9 cellular contexts compared by ENCODE assay signal in the genomic region with DNA sequence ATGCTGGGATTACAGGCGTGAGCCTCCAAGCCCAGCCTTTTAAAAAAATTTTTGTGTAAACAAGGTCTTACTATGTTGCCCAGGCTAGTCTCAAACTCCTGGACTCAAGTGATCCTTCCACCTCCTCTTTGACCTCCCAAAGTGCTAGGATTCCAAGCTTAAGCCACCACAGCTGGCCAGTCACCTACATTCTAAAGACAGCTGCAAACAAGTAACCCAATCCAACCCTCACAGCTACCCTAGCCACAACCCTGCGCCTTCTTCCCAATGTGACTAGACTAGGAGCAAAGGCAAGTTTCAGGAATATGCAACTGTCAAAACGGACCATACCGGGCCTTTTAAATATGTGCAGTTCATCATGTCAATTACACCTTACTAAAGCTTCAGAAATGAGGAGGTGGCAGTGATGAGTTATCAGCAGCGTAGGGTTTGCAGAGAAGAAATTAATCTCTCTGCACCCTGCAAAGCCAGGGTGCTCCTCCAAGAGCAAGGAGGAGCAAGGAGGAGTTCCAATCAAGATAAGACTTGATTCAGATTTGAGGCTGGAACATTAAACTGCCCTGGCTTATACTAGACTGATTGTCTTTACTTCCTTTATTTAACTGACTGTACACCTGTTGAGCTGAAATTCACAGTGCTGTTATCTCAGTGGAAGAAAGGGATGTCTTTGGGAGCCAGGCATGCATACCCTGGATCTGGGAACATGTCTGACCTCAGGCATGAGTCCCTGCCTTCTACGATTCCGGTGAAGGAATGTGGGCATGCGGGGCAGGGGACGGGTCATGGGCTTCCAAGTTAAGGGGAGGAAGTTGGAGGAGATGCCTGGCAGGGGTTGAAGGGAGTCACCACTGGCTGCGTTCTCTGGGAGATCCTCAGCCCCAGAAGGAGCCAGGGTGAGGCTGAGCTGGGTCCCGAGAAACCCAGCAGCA. TPM values are rescaled to one million over a fixed set of nuclear protein-coding genes. Genes with fewer than 3 reads are reported as not detected.
DNase-seq lines count a peak whose midpoint lies in the region; ATAC-seq and TF ChIP-seq lines count a peak whose summit lies in the region.
"Had no signal": no experiment of that assay in that cellular context is flagged by ENCODE, and none has a peak within 500 bp of the region (broad histone marks: within the 10 kb centered on the region; RNA-seq: fewer than 3 reads in every experiment).

No MANE protein-coding gene starts in this region.

- POLR2A ChIA-PET in CD4-positive, alpha-beta memory T cell (lab: Charles Lee; ENCODE audit: partially characterized antibody) = interaction anchor here (1.2 to 3.4 kb wide), 5 partner anchors 10 to 130 kb away, joined by 3 to 26 read pairs (median 7); partner anchors contain the start of genes MDH2, POR, STYXL1 and TMEM120A

- H3K4me1 Mint-ChIP-seq in CD4-positive, alpha-beta memory T cell = peaks cover 24 to 35% (median 30%) of the 10 kb centered on the region in 4 donors
- H3K4me1 Mint-ChIP-seq in IgD-negative memory B cell = peaks cover 6 to 10% (median 10%) of the 10 kb centered on the region in 3 donors
- H3K4me1 Mint-ChIP-seq in effector memory CD8-positive, alpha-beta T cell (ENCODE audit: low read depth in 2 of 2) = peaks cover 23 to 24% of the 10 kb centered on the region in 2 donors

- DNase-seq in CD4-positive, alpha-beta memory T cell = no peak
- DNase-seq in effector memory CD8-positive, alpha-beta T cell = no peak
- DNase-seq in omental fat pad (ENCODE audit: low spot score) (no peak), retina (no peak), glomerular visceral epithelial cell (ENCODE audit: extremely low spot score) (no peak)
- DNase-seq: DMS 273 treated with DMSO at 0.1 percent for 48 hours had no signal

- no peak overlapping the region for H3K4me3 ChIP-seq in CD4-positive, alpha-beta memory T cell (ENCODE audit: low read length in 2 of 2)

- CTCF ChIA-PET in CD4-positive, alpha-beta memory T cell (lab: Charles Lee; ENCODE audit: partially characterized antibody) = interaction anchor here (1.2 to 3.9 kb wide), 2 partner anchors 10 to 143 kb away, joined by 3 to 25 read pairs; no protein-coding TSS in a partner anchor

- H3K27ac Mint-ChIP-seq in CD4-positive, alpha-beta memory T cell = peak overlapping the region; percentile 79 to 91 (median 87)
- peak overlapping the region in 2 of 3 donors; percentile 75 to 84 for H3K27ac Mint-ChIP-seq in IgD-negative memory B cell
- peak overlapping the region; percentile 82 to 88 for H3K27ac Mint-ChIP-seq in effector memory CD8-positive, alpha-beta T cell

- ATAC-seq in effector memory CD8-positive, alpha-beta T cell (replicated peaks) = no peak
- peak; percentile 15 for ATAC-seq in omental fat pad (ENCODE audit: low FRiP score)
- ATAC-seq in SK-N-SH treated with all-trans-retinoic acid at 6 μM for 48 hours = no peak
- no peak for ATAC-seq in HG02840 (IDR thresholded peaks at IDR 0.05; ENCODE audit: low FRiP score, unreplicated experiment)

- intact Hi-C loops in CD4-positive, alpha-beta memory T cell (cut with micrococcal nuclease) = loop anchor here (1.0 kb wide), 1 partner anchor 16 kb away; the partner anchor contains the start of gene TMEM120A

- peaks cover 4% of the 10 kb centered on the region for H3K36me3 ChIP-seq in CD4-positive, alpha-beta memory T cell (ENCODE audit: insufficient read depth, low read length)

- peak overlapping the region in 7 of 8 donors; percentile 69 to 91 (median 81) for H3K4me3 Mint-ChIP-seq in CD4-positive, alpha-beta memory T cell
- no peak overlapping the region for H3K4me3 Mint-ChIP-seq in IgD-negative memory B cell
- H3K4me3 Mint-ChIP-seq in effector memory CD8-positive, alpha-beta T cell = peak overlapping the region; percentile 64 to 78

- no peaks in the 10 kb centered on the region for H3K27me3 Mint-ChIP-seq in CD4-positive, alpha-beta memory T cell
- no peaks in the 10 kb centered on the region for H3K27me3 Mint-ChIP-seq in IgD-negative memory B cell
- no peaks in the 10 kb centered on the region for H3K27me3 Mint-ChIP-seq in effector memory CD8-positive, alpha-beta T cell

- peaks cover 0 to 1% (median 0%) of the 10 kb centered on the region in 8 donors for H3K9me3 Mint-ChIP-seq in CD4-positive, alpha-beta memory T cell
- no peaks in the 10 kb centered on the region for H3K9me3 Mint-ChIP-seq in IgD-negative memory B cell
- H3K9me3 Mint-ChIP-seq in effector memory CD8-positive, alpha-beta T cell = no peaks in the 10 kb centered on the region

- peaks cover 10 to 24% of the 10 kb centered on the region in 2 donors for H3K36me3 Mint-ChIP-seq in CD4-positive, alpha-beta memory T cell
- H3K36me3 Mint-ChIP-seq in IgD-negative memory B cell = peaks cover 5% of the 10 kb centered on the region
- H3K36me3 Mint-ChIP-seq in effector memory CD8-positive, alpha-beta T cell (ENCODE audit: insufficient read depth) = peaks cover 16% of the 10 kb centered on the region

- H3K27ac ChIP-seq in CD4-positive, alpha-beta memory T cell (ENCODE audit: low read depth, low read length) = no peak overlapping the region

- no peaks in the 10 kb centered on the region for H3K9me3 ChIP-seq in CD4-positive, alpha-beta memory T cell (ENCODE audit: control insufficient read depth in 1 of 2, low read length in 2 of 2)

- TF ChIP-seq CTCF in omental fat pad (IDR thresholded peaks at IDR 0.05) = no peak

- H3K27me3 ChIP-seq in CD4-positive, alpha-beta memory T cell (ENCODE audit: insufficient read depth, low read length) = no peaks in the 10 kb centered on the region

- H3K4me1 ChIP-seq in CD4-positive, alpha-beta memory T cell (ENCODE audit: insufficient read depth, low read length) = peaks cover 29% of the 10 kb centered on the region

TF ChIP-seq in SK-N-SH treated with all-trans-retinoic acid at 6 μM for 48 hours, 23 proteins besides CTCF, POLR2A, EP300 and RAD21:
- TF ChIP-seq PATZ1 (CRISPR knock-in tag; IDR thresholded peaks at IDR 0.05; ENCODE audit: borderline replicate concordance) = no peak
- no peak for TF ChIP-seq ESRRG (CRISPR knock-in tag; IDR thresholded peaks at IDR 0.05)
- TF ChIP-seq BACH2 (CRISPR knock-in tag; IDR thresholded peaks at IDR 0.05; ENCODE audit: borderline replicate concordance) = no peak
- no peak for TF ChIP-seq CSDC2 (CRISPR knock-in tag; IDR thresholded peaks at IDR 0.05)
- TF ChIP-seq ZFP3 (CRISPR knock-in tag; IDR thresholded peaks at IDR 0.05) = no peak
TF ChIP-seq in SK-N-SH treated with all-trans-retinoic acid at 6 μM for 48 hours: peak in this region for 0.

RNA-seq across cellular contexts. Expression of gene TMEM120A, which starts 15.5 kb away (rescaled TPM):
- 10 to 100 TPM; 27.4 to 31.2 TPM for total RNA-seq in CD4-positive, alpha-beta memory T cell
- 10 to 100 TPM; 24.1 to 38.1 TPM for polyA plus RNA-seq in CD4-positive, alpha-beta memory T cell
- polyA plus RNA-seq in IgD-negative memory B cell = 32.2 TPM
- 100 to 1,000 TPM in 1 of 4 donors, 10 to 100 TPM in 3; 34.9 to 104 (median 51.5) TPM for total RNA-seq in omental fat pad

RNA-seq across cellular contexts. Expression of gene STYXL1, which starts 37.9 kb away (rescaled TPM):
- 10 to 100 TPM; 18.9 to 23.9 TPM for total RNA-seq in CD4-positive, alpha-beta memory T cell
- 10 to 100 TPM; 43.5 to 71.0 TPM for polyA plus RNA-seq in CD4-positive, alpha-beta memory T cell
- 63.2 TPM for polyA plus RNA-seq in IgD-negative memory B cell
- 10 to 100 TPM; 13.6 to 20.0 (median 19.4) TPM for total RNA-seq in omental fat pad

RNA-seq across cellular contexts. Expression of gene MDH2, which starts 38.0 kb away (rescaled TPM):
- total RNA-seq in CD4-positive, alpha-beta memory T cell = 10 to 100 TPM; 79.8 to 80.1 TPM
- 100 to 1,000 TPM; 155 to 159 TPM for polyA plus RNA-seq in CD4-positive, alpha-beta memory T cell
- polyA plus RNA-seq in IgD-negative memory B cell = 177 TPM
- total RNA-seq in omental fat pad = 10 to 100 TPM; 58.7 to 77.2 (median 67.5) TPM

Comparison
In these comparisons a context has a peak if more than half of its experiments do, and no peak if none do; other contexts are left out.
1. H3K4me3 Mint-ChIP-seq: peak in CD4-positive, alpha-beta memory T cell (7 of 8) and effector memory CD8-positive, alpha-beta T cell (2 of 2); none in IgD-negative memory B cell (0 of 4).
2. Peak in every context shown above with its lines, with median percentiles within 50 percentile points of each other: H3K27ac Mint-ChIP-seq.